ENCODE assay signal across 8 cellular contexts in genomic region chr9:35688558-35689350, GRCh38. TPM values are rescaled to one million over a fixed set of nuclear protein-coding genes. Genes with fewer than 3 reads are reported as not detected.
DNase-seq lines count a peak whose midpoint lies in the region; ATAC-seq, FAIRE-seq and TF ChIP-seq lines count a peak whose summit lies in the region.

No MANE protein-coding gene starts in this region.

- H3K27ac ChIP-seq in HUES64 (ENCODE audit: low read depth, low read length) (peak overlapping the region; percentile 85; the same call in 1 of the 2 replicates), K562 (ENCODE audit: extremely low read depth, low read depth, low read length) (no peak overlapping the region), upper lobe of right lung (peak overlapping the region; percentile 83), body of pancreas (peak overlapping the region in 1 of 4 donors; percentile 18)

- no peak overlapping the region for H2AFZ ChIP-seq in K562 (ENCODE audit: low read depth, low read length)

- CTCF ChIA-PET in K562 (lab: Yijun Ruan, JAX; ENCODE audit: low intra/inter-chr PET ratio): no interaction called here

- H3K4me1 ChIP-seq in HUES64 (ENCODE audit: insufficient read depth, low read length): peaks cover 9% of the 10 kb centered on the region
- H3K4me1 ChIP-seq in K562 (replicated peaks in 1 of 2; ENCODE audit: control insufficient read depth in 2 of 2, insufficient read depth in 2 of 2, low read length in 2 of 2): peaks cover 12 to 23% of the 10 kb centered on the region in 2 experiments; a peak in 4 of 5 replicates
- peaks cover 15% of the 10 kb centered on the region for H3K4me1 ChIP-seq in upper lobe of right lung
- peaks cover 11% of the 10 kb centered on the region for H3K4me1 ChIP-seq in body of pancreas

- in situ Hi-C loops in K562 (cut with MboI): no loop called here

- TF ChIP-seq POLR2A in K562 (conservative IDR thresholded peaks at IDR 0.05) (no peak), lower leg skin (IDR thresholded peaks at IDR 0.05) (no peak), body of pancreas (IDR thresholded peaks at IDR 0.05) (no peak)

- H3K27me3 ChIP-seq in HUES64 (ENCODE audit: insufficient read depth, low read length) (no peaks in the 10 kb centered on the region), K562 (ENCODE audit: control insufficient read depth in 2 of 2, insufficient read depth in 2 of 2, low read length in 2 of 2) (no peaks in the 10 kb centered on the region), upper lobe of right lung (no peaks in the 10 kb centered on the region), body of pancreas (no peaks in the 10 kb centered on the region)

- POLR2A ChIA-PET in K562 (lab: Yijun Ruan, JAX): interaction anchor here (0.6 to 1.0 kb wide), 5 partner anchors 12 to 38 kb away, joined by 3 read pairs; no protein-coding TSS in a partner anchor

- no TSS peak for BruUV-seq in K562 (replicated peaks; lab: Mats Ljungman, UMichigan)

- no peaks in the 10 kb centered on the region for H3K9me1 ChIP-seq in K562 (ENCODE audit: control insufficient read depth, insufficient read depth, low read length)

- H3K9me3 ChIP-seq in HUES64 (ENCODE audit: insufficient read depth, low read depth, low read length) (no peaks in the 10 kb centered on the region), K562 (replicated peaks; ENCODE audit: control insufficient read depth, insufficient read depth, low read depth, low read length) (no peaks in the 10 kb centered on the region), upper lobe of right lung (no peaks in the 10 kb centered on the region), body of pancreas (no peaks in the 10 kb centered on the region)

- FAIRE-seq in K562 (lab: Jason Lieb, UNC): peak; percentile 44

- H3K4me3 ChIP-seq in AG10803 (ENCODE audit: low read length): peak overlapping the region; percentile 97
- H3K4me3 ChIP-seq in HUES64 (ENCODE audit: low read length): peak overlapping the region; percentile 77
- no peak overlapping the region for H3K4me3 ChIP-seq in K562
- H3K4me3 ChIP-seq in lower leg skin (ENCODE audit: low read depth, poor library complexity, severe bottlenecking): peak overlapping the region; percentile 13
- peak overlapping the region; percentile 76 for H3K4me3 ChIP-seq in upper lobe of right lung
- H3K4me3 ChIP-seq in body of pancreas: no peak overlapping the region

- TF ChIP-seq EP300 in K562 (IDR thresholded peaks at IDR 0.05; ENCODE audit: low read length): no peak

- intact Hi-C loops in K562 (cut with micrococcal nuclease): no loop called here
- intact Hi-C loops in lower leg skin (cut with DNase I; ENCODE audit: low total_unique reads): no loop called here
- intact Hi-C loops in upper lobe of right lung (cut with DNase I): no loop called here
- intact Hi-C loops in body of pancreas (cut with DNase I): no loop called here

- no peaks in the 10 kb centered on the region for H3K79me2 ChIP-seq in K562 (ENCODE audit: control insufficient read depth, insufficient read depth, low read length)

- no peak for TF ChIP-seq RAD21 in K562 (CRISPR knock-in tag; conservative IDR thresholded peaks at IDR 0.05 in 1 of 2, IDR thresholded peaks at IDR 0.05 in 1 of 2)

- ATAC-seq in K562 (no peak), upper lobe of right lung (no peak), body of pancreas (no peak)

- DNase-seq in AG10803 (ENCODE audit: low read depth) (peak; percentile 72), K562 (ENCODE audit: extremely low read depth in 1 of 4, low spot score in 3 of 4) (no peak), lower leg skin (ENCODE audit: low spot score in 2 of 2) (no peak), upper lobe of right lung (no peak), foreskin melanocyte (no peak), body of pancreas (no peak), NCI-H1694 (lab: John Stamatoyannopoulos, UW) (no peak)

- no peak for TF ChIP-seq CTCF in AG10803 (conservative IDR thresholded peaks at IDR 0.05; ENCODE audit: low read length)
- TF ChIP-seq CTCF in K562 (IDR thresholded peaks at IDR 0.05 in 2 of 3, conservative IDR thresholded peaks at IDR 0.05 in 1 of 3; ENCODE audit: insufficient read depth in 2 of 3, low read depth in 1 of 3, low read length in 3 of 3): no peak
- TF ChIP-seq CTCF in lower leg skin (IDR thresholded peaks at IDR 0.05): no peak
- TF ChIP-seq CTCF in upper lobe of right lung (IDR thresholded peaks at IDR 0.05): no peak
- no peak for TF ChIP-seq CTCF in body of pancreas (IDR thresholded peaks at IDR 0.05)

- peak overlapping the region; percentile 85 for H3K9ac ChIP-seq in HUES64 (ENCODE audit: low read depth, low read length)
- peak overlapping the region in 1 of 2 experiments; percentile 9; a peak in 1 of 4 replicates for H3K9ac ChIP-seq in K562 (ENCODE audit: insufficient read depth in 1 of 2, low read depth in 2 of 2, low read length in 2 of 2)

- H3K36me3 ChIP-seq in HUES64 (ENCODE audit: insufficient read depth, low read length): peaks cover 42% of the 10 kb centered on the region
- H3K36me3 ChIP-seq in K562 (ENCODE audit: control insufficient read depth, insufficient read depth, low read length): peaks cover 5% of the 10 kb centered on the region; the same call in 2 of the 3 replicates
- H3K36me3 ChIP-seq in upper lobe of right lung: peaks cover 5% of the 10 kb centered on the region
- H3K36me3 ChIP-seq in body of pancreas (replicated peaks in 1 of 2; ENCODE audit: insufficient read depth in 1 of 2, low read depth in 2 of 2): no peaks in the 10 kb centered on the region

- H4K20me1 ChIP-seq in K562 (replicated peaks; ENCODE audit: control insufficient read depth, insufficient read depth, low read length): no peaks in the 10 kb centered on the region

- WGBS in HUES64: 16% methylated on average over 7 of the region's 8 CpGs
- 79% methylated on average over 7 of the region's 8 CpGs for WGBS in K562 (ENCODE audit: insufficient coverage, low coverage, missing lambda C conversion rate)
- WGBS in lower leg skin, 2 donors: 61 to 76% methylated on average over 8 of the region's 8 CpGs
- WGBS in body of pancreas, 2 donors: 83 to 85% methylated on average over 7 to 8 of the region's 8 CpGs

- no peak overlapping the region for H3K4me2 ChIP-seq in K562 (ENCODE audit: insufficient read depth, low read length)

RNA-seq across cellular contexts. Expression of gene TPM2, which starts 1.0 kb away (rescaled TPM):
- 223 TPM for polyA plus RNA-seq in HUES64 (2013, experiment 1 of 2)
- polyA plus RNA-seq in HUES64 (2013, experiment 2 of 2): 220 TPM
- 40.2 and 54.0 TPM in 2 replicates for total RNA-seq in K562 (2011; cell fraction: chromatin; rRNA removed; ENCODE audit: low replicate concordance)
- 25.3 and 29.3 TPM in 2 replicates for total RNA-seq in K562 (2011; cell fraction: nucleolus; rRNA removed)
- 34.5 and 39.0 TPM in 2 replicates for total RNA-seq in K562 (2011; cell fraction: nucleoplasm; rRNA removed)
- total RNA-seq in K562 (2014; rRNA removed) (4.5 TPM in 2 replicates), K562 (2014; rRNA removed; fragmentation: Illumina TruSeq; extraction: Trizol) (1.7 and 1.8 TPM in 2 replicates), K562 (2015; rRNA removed; fragmentation: Illumina TruSeq; extraction: Trizol) (2.9 and 3.3 TPM in 2 replicates), K562 (2021) (6.9 and 9.1 TPM in 2 replicates), lower leg skin (100 to 1,000 TPM in 1 of 4 donors, 10 to 100 TPM in 3; 36.3 to 190 (median 68.6) TPM), upper lobe of right lung (161 TPM), body of pancreas (100 to 1,000 TPM in 1 of 2 donors, 10 to 100 TPM in 1; 75.8 to 132 TPM)
- polyA plus RNA-seq in K562 (2011; rRNA removed) (4.6 and 7.9 TPM in 2 replicates), K562 (2014; fragmentation: Illumina TruSeq; extraction: Trizol) (4.9 and 5.2 TPM in 2 replicates), K562 (2014; fragmentation: Nextera tagmentation; extraction: Ambion mirVana) (under 1 TPM; 0.28 to 0.56 TPM), K562 (2014; rRNA removed) (9.8 and 16.1 TPM in 2 replicates)
- polyA plus RNA-seq in K562 (2011; cell fraction: cytosol; rRNA removed): 1.1 and 2.0 TPM in 2 replicates
- polyA plus RNA-seq in K562 (2011; cell fraction: nucleus; rRNA removed): 63.3 and 81.9 TPM in 2 replicates
- 7.8 and 11.9 TPM in 2 replicates for polyA plus RNA-seq in K562 (2012)
- 0.91 and 1.3 TPM in 2 replicates for polyA minus RNA-seq in K562 (2011; rRNA and poly(A)+ RNA removed)
- 2.1 and 5.4 TPM in 2 replicates for polyA minus RNA-seq in K562 (2011; cell fraction: cytosol; rRNA and poly(A)+ RNA removed)
- polyA minus RNA-seq in K562 (2011; cell fraction: nucleus; rRNA and poly(A)+ RNA removed): 5.0 and 5.3 TPM in 2 replicates

RNA-seq across cellular contexts. Expression of gene CA9, which starts 15.0 kb away (rescaled TPM):
- 1.4 TPM for polyA plus RNA-seq in HUES64 (2013, experiment 1 of 2)
- polyA plus RNA-seq in HUES64 (2013, experiment 2 of 2): 1.3 TPM
- 3.0 and 11.1 TPM in 2 replicates for total RNA-seq in K562 (2011; cell fraction: chromatin; rRNA removed; ENCODE audit: low replicate concordance)
- 11.6 and 14.5 TPM in 2 replicates for total RNA-seq in K562 (2011; cell fraction: nucleolus; rRNA removed)
- total RNA-seq in K562 (2011; cell fraction: nucleoplasm; rRNA removed): 8.3 and 12.4 TPM in 2 replicates
- total RNA-seq in K562 (2014; rRNA removed) (0.36 and 0.45 TPM in 2 replicates), K562 (2014; rRNA removed; fragmentation: Illumina TruSeq; extraction: Trizol) (not detected in 2 replicates), K562 (2015; rRNA removed; fragmentation: Illumina TruSeq; extraction: Trizol) (not detected in 2 replicates), K562 (2021) (0.63 and 0.73 TPM in 2 replicates), lower leg skin (10 to 100 TPM in 1 of 4 donors, 1 to 10 TPM in 2, under 1 TPM in 1; 0.25 to 22.2 (median 4.2) TPM), upper lobe of right lung (0.55 TPM), body of pancreas (10 to 100 TPM in 1 of 2 donors, 1 to 10 TPM in 1; 2.6 to 21.8 TPM)
- polyA plus RNA-seq in K562 (2011; rRNA removed) (10.6 and 13.0 TPM in 2 replicates), K562 (2014; fragmentation: Illumina TruSeq; extraction: Trizol) (0.15 and 0.24 TPM in 2 replicates), K562 (2014; fragmentation: Nextera tagmentation; extraction: Ambion mirVana) (not detected), K562 (2014; rRNA removed) (0.60 TPM in 1 of 2 replicates, not detected in the other)
- polyA plus RNA-seq in K562 (2011; cell fraction: cytosol; rRNA removed): 9.3 and 13.2 TPM in 2 replicates
- 9.5 and 15.2 TPM in 2 replicates for polyA plus RNA-seq in K562 (2011; cell fraction: nucleus; rRNA removed)
- 2.4 and 2.7 TPM in 2 replicates for polyA plus RNA-seq in K562 (2012)
- polyA minus RNA-seq in K562 (2011; rRNA and poly(A)+ RNA removed): 1.4 and 1.5 TPM in 2 replicates
- 3.1 and 4.2 TPM in 2 replicates for polyA minus RNA-seq in K562 (2011; cell fraction: cytosol; rRNA and poly(A)+ RNA removed)
- polyA minus RNA-seq in K562 (2011; cell fraction: nucleus; rRNA and poly(A)+ RNA removed): 0.78 and 1.2 TPM in 2 replicates

RNA-seq across cellular contexts. Expression of gene ARHGEF39, which starts 23.8 kb away (rescaled TPM):
- 15.7 TPM for polyA plus RNA-seq in HUES64 (2013, experiment 1 of 2)
- 17.3 TPM for polyA plus RNA-seq in HUES64 (2013, experiment 2 of 2)
- 35.7 and 63.9 TPM in 2 replicates for total RNA-seq in K562 (2011; cell fraction: chromatin; rRNA removed; ENCODE audit: low replicate concordance)
- 41.4 and 45.8 TPM in 2 replicates for total RNA-seq in K562 (2011; cell fraction: nucleolus; rRNA removed)
- total RNA-seq in K562 (2011; cell fraction: nucleoplasm; rRNA removed): 37.0 and 37.6 TPM in 2 replicates
- total RNA-seq in K562 (2014; rRNA removed) (7.6 and 7.7 TPM in 2 replicates), K562 (2014; rRNA removed; fragmentation: Illumina TruSeq; extraction: Trizol) (10.0 and 12.0 TPM in 2 replicates), K562 (2015; rRNA removed; fragmentation: Illumina TruSeq; extraction: Trizol) (12.7 and 12.9 TPM in 2 replicates), K562 (2021) (15.1 and 16.1 TPM in 2 replicates), lower leg skin (1 to 10 TPM in 2 of 4 donors, under 1 TPM in 2; 0.32 to 7.6 (median 0.86) TPM), upper lobe of right lung (0.38 TPM), body of pancreas (under 1 TPM in 1 of 2 donors, not detected in 1; 0.26 TPM)
- polyA plus RNA-seq in K562 (2011; rRNA removed) (20.7 and 20.8 TPM in 2 replicates), K562 (2014; fragmentation: Illumina TruSeq; extraction: Trizol) (19.6 and 21.7 TPM in 2 replicates), K562 (2014; fragmentation: Nextera tagmentation; extraction: Ambion mirVana) (1 to 10 TPM; 2.8 to 5.5 TPM), K562 (2014; rRNA removed) (17.2 and 21.7 TPM in 2 replicates)
- polyA plus RNA-seq in K562 (2011; cell fraction: cytosol; rRNA removed): 16.1 and 21.4 TPM in 2 replicates
- 50.2 and 64.3 TPM in 2 replicates for polyA plus RNA-seq in K562 (2011; cell fraction: nucleus; rRNA removed)
- 9.6 and 15.8 TPM in 2 replicates for polyA plus RNA-seq in K562 (2012)
- polyA minus RNA-seq in K562 (2011; rRNA and poly(A)+ RNA removed): 11.9 and 12.1 TPM in 2 replicates
- 10.7 and 12.1 TPM in 2 replicates for polyA minus RNA-seq in K562 (2011; cell fraction: cytosol; rRNA and poly(A)+ RNA removed)
- polyA minus RNA-seq in K562 (2011; cell fraction: nucleus; rRNA and poly(A)+ RNA removed): 16.8 and 19.7 TPM in 2 replicates

RNA-seq across cellular contexts. Expression of gene CCDC107, which starts 30.7 kb away (rescaled TPM):
- 9.9 TPM for polyA plus RNA-seq in HUES64 (2013, experiment 1 of 2)
- polyA plus RNA-seq in HUES64 (2013, experiment 2 of 2): 12.9 TPM
- 5.7 and 12.2 TPM in 2 replicates for total RNA-seq in K562 (2011; cell fraction: chromatin; rRNA removed; ENCODE audit: low replicate concordance)
- 13.5 and 13.7 TPM in 2 replicates for total RNA-seq in K562 (2011; cell fraction: nucleolus; rRNA removed)
- 9.7 and 11.8 TPM in 2 replicates for total RNA-seq in K562 (2011; cell fraction: nucleoplasm; rRNA removed)
- total RNA-seq in K562 (2014; rRNA removed): 8.1 and 10.8 TPM in 2 replicates
- total RNA-seq in K562 (2014; rRNA removed; fragmentation: Illumina TruSeq; extraction: Trizol): 3.5 and 4.2 TPM in 2 replicates
- 6.0 and 6.1 TPM in 2 replicates for total RNA-seq in K562 (2015; rRNA removed; fragmentation: Illumina TruSeq; extraction: Trizol)
- total RNA-seq in K562 (2021): 7.0 and 9.7 TPM in 2 replicates
- polyA plus RNA-seq in K562 (2011; rRNA removed): 6.6 and 7.7 TPM in 2 replicates
- 7.4 and 13.4 TPM in 2 replicates for polyA plus RNA-seq in K562 (2011; cell fraction: cytosol; rRNA removed)
- polyA plus RNA-seq in K562 (2011; cell fraction: nucleus; rRNA removed): 9.8 and 11.3 TPM in 2 replicates
- polyA plus RNA-seq in K562 (2012): 6.8 and 9.9 TPM in 2 replicates
- 4.7 and 5.1 TPM in 2 replicates for polyA plus RNA-seq in K562 (2014; fragmentation: Illumina TruSeq; extraction: Trizol)
- under 1 TPM in 1 of 2 experiments, not detected in 1; 0.35 TPM for polyA plus RNA-seq in K562 (2014; fragmentation: Nextera tagmentation; extraction: Ambion mirVana)
- polyA plus RNA-seq in K562 (2014; rRNA removed): 9.9 and 11.3 TPM in 2 replicates
- 2.0 and 3.0 TPM in 2 replicates for polyA minus RNA-seq in K562 (2011; rRNA and poly(A)+ RNA removed)
- 2.2 and 4.6 TPM in 2 replicates for polyA minus RNA-seq in K562 (2011; cell fraction: cytosol; rRNA and poly(A)+ RNA removed)
- polyA minus RNA-seq in K562 (2011; cell fraction: nucleus; rRNA and poly(A)+ RNA removed): 4.2 and 5.2 TPM in 2 replicates
- 10 to 100 TPM; 15.1 to 30.5 (median 21.2) TPM for total RNA-seq in lower leg skin
- total RNA-seq in upper lobe of right lung: 31.1 TPM
- total RNA-seq in body of pancreas: 10 to 100 TPM; 15.8 to 42.2 TPM

RNA-seq across cellular contexts. Expression of gene RMRP, which starts 30.9 kb away (rescaled TPM):
- polyA plus RNA-seq in HUES64 (2013, experiment 1 of 2): 9,126 TPM
- 12,827 TPM for polyA plus RNA-seq in HUES64 (2013, experiment 2 of 2)
- total RNA-seq in K562 (2011; cell fraction: chromatin; rRNA removed; ENCODE audit: low replicate concordance): 2,409 and 13,688 TPM in 2 replicates
- 206,583 and 250,153 TPM in 2 replicates for total RNA-seq in K562 (2011; cell fraction: nucleolus; rRNA removed)
- total RNA-seq in K562 (2011; cell fraction: nucleoplasm; rRNA removed): 28,297 and 120,670 TPM in 2 replicates
- 32,097 and 89,974 TPM in 2 replicates for total RNA-seq in K562 (2014; rRNA removed)
- total RNA-seq in K562 (2014; rRNA removed; fragmentation: Illumina TruSeq; extraction: Trizol): 175 and 799 TPM in 2 replicates
- 29,003 and 31,020 TPM in 2 replicates for total RNA-seq in K562 (2015; rRNA removed; fragmentation: Illumina TruSeq; extraction: Trizol)
- total RNA-seq in K562 (2021): 25,789 and 26,070 TPM in 2 replicates
- 30.6 and 75.7 TPM in 2 replicates for polyA plus RNA-seq in K562 (2011; rRNA removed)
- 259 and 413 TPM in 2 replicates for polyA plus RNA-seq in K562 (2011; cell fraction: cytosol; rRNA removed)
- 1,135 and 1,314 TPM in 2 replicates for polyA plus RNA-seq in K562 (2011; cell fraction: nucleus; rRNA removed)
- polyA plus RNA-seq in K562 (2012): 26.0 and 33.8 TPM in 2 replicates
- polyA plus RNA-seq in K562 (2014; fragmentation: Illumina TruSeq; extraction: Trizol): not detected in 2 replicates
- polyA plus RNA-seq in K562 (2014; fragmentation: Nextera tagmentation; extraction: Ambion mirVana): not detected
- polyA plus RNA-seq in K562 (2014; rRNA removed): 968 and 2,315 TPM in 2 replicates
- polyA minus RNA-seq in K562 (2011; rRNA and poly(A)+ RNA removed): 12,492 and 15,730 TPM in 2 replicates
- 24,287 and 37,114 TPM in 2 replicates for polyA minus RNA-seq in K562 (2011; cell fraction: cytosol; rRNA and poly(A)+ RNA removed)
- 96,449 and 361,724 TPM in 2 replicates for polyA minus RNA-seq in K562 (2011; cell fraction: nucleus; rRNA and poly(A)+ RNA removed)
- over 10,000 TPM in 1 of 4 donors, 1,000 to 10,000 TPM in 3; 1,358 to 15,269 (median 4,926) TPM for total RNA-seq in lower leg skin
- 30,828 TPM for total RNA-seq in upper lobe of right lung
- 1,000 to 10,000 TPM in 1 of 2 donors, 100 to 1,000 TPM in 1; 887 to 2,577 TPM for total RNA-seq in body of pancreas

Comparison
In these comparisons a context has a peak if more than half of its experiments do, and no peak if none do; other contexts are left out.
1. H3K4me3 ChIP-seq: peak in AG10803 (single experiment), HUES64 (single experiment), lower leg skin (single experiment) and upper lobe of right lung (single experiment); none in K562 (single experiment) and body of pancreas (0 of 2).